In genomic region chr2:170271340-170271739, GRCh38 we compare ENCODE assay signal across 20 cellular contexts.
DNase-seq lines count a peak whose midpoint lies in the region; ATAC-seq lines count a peak whose summit lies in the region.
"Had no signal": no experiment of that assay in that cellular context is flagged by ENCODE, and none has a peak within 500 bp of the region (broad histone marks: within the 10 kb centered on the region; RNA-seq: fewer than 3 reads in every experiment).

No MANE protein-coding gene starts in this region.

- no peak overlapping the region for H3K4me3 Mint-ChIP-seq in activated CD4-positive, alpha-beta T cell treated with anti-CD3 and anti-CD28 coated beads, Interleukin-2, amount 10 ng/mL, durations not matched to agents 7 days and 5 days
- H3K4me3 Mint-ChIP-seq: activated naive CD8-positive, alpha-beta T cell treated with anti-CD3 and anti-CD28 coated beads, Interleukin-2, amount 10 ng/mL, durations not matched to agents 7 days and 5 days; IgD-negative memory B cell; memory B cell; nephron progenitor cell had no signal

- CTCF ChIA-PET in activated CD4-positive, alpha-beta T cell treated with anti-CD3 and anti-CD28 coated beads, Interleukin-2, amount 10 ng/mL, durations not matched to agents 7 days and 5 days (lab: Charles Lee), result interaction anchor here (0.6 kb wide), 3 partner anchors 11 to 603 kb away, joined by 3 to 6 read pairs (median 5); no protein-coding TSS in a partner anchor

- DNase-seq in COLO668 (lab: John Stamatoyannopoulos, UW; ENCODE audit: unreplicated experiment), result peak; percentile 23
- peak; percentile 5 for DNase-seq in LHCN-M2 (ENCODE audit: low read depth)
- peak; percentile 89 for DNase-seq in NCI-H2171 treated with DMSO at 0.1 percent for 48 hours (lab: John Stamatoyannopoulos, UW)
- peak; percentile 34 for DNase-seq in astrocyte of the hippocampus (ENCODE audit: low read depth, low spot score)
- no peak for DNase-seq in activated effector memory CD4-positive, alpha-beta T cell treated with Interleukin-2 at 50 U/mL for 16 hours
- DNase-seq in activated CD8-positive, alpha-beta memory T cell treated with anti-CD3 and anti-CD28 coated beads, Interleukin-2, amount 50 U/mL, for 48 hours, result no peak
- no peak for DNase-seq in activated CD4-positive, alpha-beta T cell treated with anti-CD3 and anti-CD28 coated beads, Interleukin-2, amount 10 ng/mL, durations not matched to agents 7 days and 5 days
- DNase-seq: ACHN; activated naive CD8-positive, alpha-beta T cell treated with anti-CD3 and anti-CD28 coated beads, Interleukin-2, amount 10 ng/mL, durations not matched to agents 7 days and 5 days; activated T-cell treated with anti-CD3 and anti-CD28 coated beads, Interleukin-2, amount 50 U/mL, for 1 hour; EL; glutamatergic neuron; NCI-H1048; nephron progenitor cell; retina; stomach had no signal

- no peak overlapping the region for H3K27ac Mint-ChIP-seq in activated CD4-positive, alpha-beta T cell treated with anti-CD3 and anti-CD28 coated beads, Interleukin-2, amount 10 ng/mL, durations not matched to agents 7 days and 5 days
- H3K27ac Mint-ChIP-seq: activated naive CD8-positive, alpha-beta T cell treated with anti-CD3 and anti-CD28 coated beads, Interleukin-2, amount 10 ng/mL, durations not matched to agents 7 days and 5 days; IgD-negative memory B cell; memory B cell; nephron progenitor cell had no signal

- H3K27me3 Mint-ChIP-seq in activated CD4-positive, alpha-beta T cell treated with anti-CD3 and anti-CD28 coated beads, Interleukin-2, amount 10 ng/mL, durations not matched to agents 7 days and 5 days, result peaks cover 25% of the 10 kb centered on the region

- no peak for ATAC-seq in HG03159 (IDR thresholded peaks at IDR 0.05; ENCODE audit: unreplicated experiment)
- ATAC-seq: esophagus mucosa had no signal

- H3K4me1 Mint-ChIP-seq in activated CD4-positive, alpha-beta T cell treated with anti-CD3 and anti-CD28 coated beads, Interleukin-2, amount 10 ng/mL, durations not matched to agents 7 days and 5 days, result no peaks in the 10 kb centered on the region
- H3K4me1 Mint-ChIP-seq: activated naive CD8-positive, alpha-beta T cell treated with anti-CD3 and anti-CD28 coated beads, Interleukin-2, amount 10 ng/mL, durations not matched to agents 7 days and 5 days; IgD-negative memory B cell; memory B cell; nephron progenitor cell had no signal

- no peaks in the 10 kb centered on the region for H3K9me3 Mint-ChIP-seq in activated CD4-positive, alpha-beta T cell treated with anti-CD3 and anti-CD28 coated beads, Interleukin-2, amount 10 ng/mL, durations not matched to agents 7 days and 5 days
- H3K9me3 Mint-ChIP-seq: activated naive CD8-positive, alpha-beta T cell treated with anti-CD3 and anti-CD28 coated beads, Interleukin-2, amount 10 ng/mL, durations not matched to agents 7 days and 5 days; nephron progenitor cell had no signal

- no peaks in the 10 kb centered on the region for H3K36me3 Mint-ChIP-seq in activated CD4-positive, alpha-beta T cell treated with anti-CD3 and anti-CD28 coated beads, Interleukin-2, amount 10 ng/mL, durations not matched to agents 7 days and 5 days (ENCODE audit: low read depth)
- H3K36me3 Mint-ChIP-seq: IgD-negative memory B cell, memory B cell had no signal

- POLR2A ChIA-PET in activated CD4-positive, alpha-beta T cell treated with anti-CD3 and anti-CD28 coated beads, Interleukin-2, amount 10 ng/mL, durations not matched to agents 7 days and 5 days (lab: Charles Lee), result no interaction called here

Comparison
In these comparisons a context has a peak if more than half of its experiments do, and no peak if none do; other contexts are left out.
1. DNase-seq: peak in COLO668 (single experiment), LHCN-M2 (single experiment), NCI-H2171 treated with DMSO at 0.1 percent for 48 hours (single experiment) and astrocyte of the hippocampus (single experiment); none in activated effector memory CD4-positive, alpha-beta T cell treated with Interleukin-2 at 50 U/mL for 16 hours (single experiment), activated CD8-positive, alpha-beta memory T cell treated with anti-CD3 and anti-CD28 coated beads, Interleukin-2, amount 50 U/mL, for 48 hours (single experiment) and activated CD4-positive, alpha-beta T cell treated with anti-CD3 and anti-CD28 coated beads, Interleukin-2, amount 10 ng/mL, durations not matched to agents 7 days and 5 days (single experiment).